Comparison of ENCODE assay signal across 14 cellular contexts in genomic region chr11:65912840-65913239, GRCh38. TPM values are rescaled to one million over a fixed set of nuclear protein-coding genes. Genes with fewer than 3 reads are reported as not detected.
A peak's percentile ranks its signal among the peaks of the same experiment; 100 is the strongest.
DNase-seq lines count a peak whose midpoint lies in the region; ATAC-seq and TF ChIP-seq lines count a peak whose summit lies in the region.
"Had no signal": no experiment of that assay in that cellular context is flagged by ENCODE, and none has a peak within 500 bp of the region (broad histone marks: within the 10 kb centered on the region; RNA-seq: fewer than 3 reads in every experiment).

No MANE protein-coding gene starts in this region.

- DNase-seq in Caki2 (ENCODE audit: low read depth) (peak; percentile 31), NT2/D1 (ENCODE audit: low read depth, low spot score) (no peak), coronary artery (ENCODE audit: low spot score) (no peak), neuronal stem cell (ENCODE audit: low spot score) (no peak), DMS53 (lab: John Stamatoyannopoulos, UW) (no peak), NCI-H748 (lab: John Stamatoyannopoulos, UW; ENCODE audit: unreplicated experiment) (no peak), superior temporal gyrus (ENCODE audit: extremely low spot score) (no peak)
- DNase-seq: activated CD8-positive, alpha-beta memory T cell treated with anti-CD3 and anti-CD28 coated beads, Interleukin-2, amount 50 U/mL, for 4 hours; left ventricle myocardium superior; NCI-H1092 treated with DMSO at 0.1 percent for 48 hours; stimulated activated CD4-positive, alpha-beta T cell treated with anti-CD3 and anti-CD28 coated beads, Interleukin-4, amount 100 ng/mL, for 24 hours had no signal

- no peak for TF ChIP-seq CTCF in coronary artery (IDR thresholded peaks at IDR 0.05)

- peak overlapping the region; percentile 8 for H2AK5ac ChIP-seq in neuronal stem cell (ENCODE audit: low read depth, low read length)

- H3K4ac ChIP-seq in neuronal stem cell (ENCODE audit: low read length): no peak overlapping the region

- H4K91ac ChIP-seq in neuronal stem cell (ENCODE audit: low read depth, low read length, poor library complexity): no peak overlapping the region

- H3K79me1 ChIP-seq in neuronal stem cell (ENCODE audit: low read depth, low read length): peaks cover 4% of the 10 kb centered on the region

- H2AFZ ChIP-seq in neuronal stem cell (ENCODE audit: low read length): no peak overlapping the region

- H3K27me3 ChIP-seq in NT2/D1 (ENCODE audit: insufficient read depth, insufficient read length): no peaks in the 10 kb centered on the region
- peaks cover 0 to 4% (median 0%) of the 10 kb centered on the region in 3 experiments for H3K27me3 ChIP-seq in neuronal stem cell (ENCODE audit: control insufficient read depth in 3 of 3, insufficient read depth in 3 of 3, low read depth in 1 of 3, low read length in 3 of 3)
- H3K27me3 ChIP-seq: ovary, suprapubic skin had no signal

- in situ Hi-C loops in Caki2 (cut with HindIII; ENCODE audit: low pct_unique_long_range_greater_than_20kb, low sequenced_read_pairs): no loop called here

- H3K14ac ChIP-seq in neuronal stem cell (ENCODE audit: low read length): no peak overlapping the region

- H3K4me3 ChIP-seq in NT2/D1 (ENCODE audit: insufficient read length, low read depth) (no peak overlapping the region), coronary artery (no peak overlapping the region), neuronal stem cell (ENCODE audit: low read length in 2 of 2) (no peak overlapping the region)
- H3K4me3 ChIP-seq: ovary, suprapubic skin had no signal

- H2BK120ac ChIP-seq in neuronal stem cell (ENCODE audit: low read depth, low read length): no peak overlapping the region

- H3K23ac ChIP-seq in neuronal stem cell (ENCODE audit: low read depth, low read length, poor library complexity): no peak overlapping the region

- no peak overlapping the region for H2BK12ac ChIP-seq in neuronal stem cell (ENCODE audit: low read length)

- H3K27ac ChIP-seq in coronary artery (peak overlapping the region; percentile 4 to 7), neuronal stem cell (replicated peaks; ENCODE audit: low read length) (no peak overlapping the region)
- H3K27ac ChIP-seq: ovary, suprapubic skin had no signal

- H3K4me1 ChIP-seq in NT2/D1 (ENCODE audit: insufficient read depth, insufficient read length) (peaks cover 33% of the 10 kb centered on the region), neuronal stem cell (ENCODE audit: control insufficient read depth in 2 of 2, insufficient read depth in 1 of 2, low read depth in 1 of 2, low read length in 2 of 2) (peaks cover 4 to 9% of the 10 kb centered on the region in 2 donors)

- H3K36me3 ChIP-seq in NT2/D1 (ENCODE audit: insufficient read depth, insufficient read length, low read length) (peaks cover 12% of the 10 kb centered on the region), neuronal stem cell (replicated peaks in 1 of 2; ENCODE audit: control insufficient read depth in 2 of 2, insufficient read depth in 2 of 2, low read length in 2 of 2) (peaks cover 9 to 13% of the 10 kb centered on the region in 2 donors)
- H3K36me3 ChIP-seq: ovary, suprapubic skin had no signal

- no peak overlapping the region for H2BK15ac ChIP-seq in neuronal stem cell (ENCODE audit: low read length)

- H3K18ac ChIP-seq in neuronal stem cell (ENCODE audit: low read length): no peak overlapping the region

- no peak overlapping the region for H4K8ac ChIP-seq in neuronal stem cell (ENCODE audit: low read depth, low read length)

- H3K9me3 ChIP-seq in NT2/D1 (ENCODE audit: insufficient read depth, low read length) (no peaks in the 10 kb centered on the region), neuronal stem cell (replicated peaks in 1 of 2; ENCODE audit: control insufficient read depth in 2 of 2, insufficient read depth in 1 of 2, low read depth in 1 of 2, low read length in 2 of 2) (peaks cover 0 to 2% of the 10 kb centered on the region in 2 donors)
- H3K9me3 ChIP-seq: ovary, suprapubic skin had no signal

- no peak for ATAC-seq in HG03469 (IDR thresholded peaks at IDR 0.05; ENCODE audit: unreplicated experiment)
- ATAC-seq: left ventricle myocardium superior had no signal

- H3K9ac ChIP-seq in NT2/D1 (ENCODE audit: insufficient read length, low read depth) (peak overlapping the region; percentile 53), neuronal stem cell (ENCODE audit: low read depth, low read length, poor library complexity) (no peak overlapping the region)

- H3K4me2 ChIP-seq in neuronal stem cell (ENCODE audit: insufficient read depth, low read length, poor library complexity, severe bottlenecking): no peak overlapping the region

- no peak overlapping the region for H2BK5ac ChIP-seq in neuronal stem cell (ENCODE audit: low read length)

- no CpG with 5 or more reads among the region's 4 CpGs for WGBS in neuronal stem cell (ENCODE audit: extremely low coverage in 2 of 2, insufficient read length in 2 of 2, insufficient replicate concordance in 1 of 2), 2 donors

RNA-seq across cellular contexts. Expression of gene C11orf68, which starts 6.0 kb away (rescaled TPM):
- total RNA-seq in Caki2 (2014; rRNA removed; shearing (Covaris generic); ENCODE audit: low replicate concordance): 12.7 and 36.3 TPM in 2 replicates
- 23.9 TPM for polyA plus RNA-seq in neuronal stem cell (2013, experiment 1 of 2)
- 23.7 TPM for polyA plus RNA-seq in neuronal stem cell (2013, experiment 2 of 2)

RNA-seq across cellular contexts. Expression of gene DRAP1, which starts 6.4 kb away (rescaled TPM):
- total RNA-seq in Caki2 (2014; rRNA removed; shearing (Covaris generic); ENCODE audit: low replicate concordance): 212 and 270 TPM in 2 replicates
- 139 TPM for polyA plus RNA-seq in neuronal stem cell (2013, experiment 1 of 2)
- 134 TPM for polyA plus RNA-seq in neuronal stem cell (2013, experiment 2 of 2)

RNA-seq across cellular contexts. Expression of gene FOSL1, which starts 12.7 kb away (rescaled TPM):
- total RNA-seq in Caki2 (2014; rRNA removed; shearing (Covaris generic); ENCODE audit: low replicate concordance): 67.3 and 80.4 TPM in 2 replicates
- polyA plus RNA-seq in neuronal stem cell (2013, experiment 1 of 2): 2.0 TPM
- 1.7 TPM for polyA plus RNA-seq in neuronal stem cell (2013, experiment 2 of 2)

RNA-seq across cellular contexts. Expression of gene CCDC85B, which starts 22.4 kb away (rescaled TPM):
- total RNA-seq in Caki2 (2014; rRNA removed; shearing (Covaris generic); ENCODE audit: low replicate concordance): 82.6 and 121 TPM in 2 replicates
- 10.5 TPM for polyA plus RNA-seq in neuronal stem cell (2013, experiment 1 of 2)
- polyA plus RNA-seq in neuronal stem cell (2013, experiment 2 of 2): 9.7 TPM

RNA-seq across cellular contexts. Expression of gene FIBP, which starts 24.6 kb away (rescaled TPM):
- 61.1 and 89.5 TPM in 2 replicates for total RNA-seq in Caki2 (2014; rRNA removed; shearing (Covaris generic); ENCODE audit: low replicate concordance)
- 53.9 TPM for polyA plus RNA-seq in neuronal stem cell (2013, experiment 1 of 2)
- polyA plus RNA-seq in neuronal stem cell (2013, experiment 2 of 2): 51.6 TPM
